ENCODE assay signal across 23 cellular contexts in genomic region chr12:12491634-12492033, GRCh38.
A peak's percentile ranks its signal among the peaks of the same experiment; 100 is the strongest.
DNase-seq lines count a peak whose midpoint lies in the region; ATAC-seq, FAIRE-seq and TF ChIP-seq lines count a peak whose summit lies in the region.
"Had no signal": no experiment of that assay in that cellular context is flagged by ENCODE, and none has a peak within 500 bp of the region (broad histone marks: within the 10 kb centered on the region; RNA-seq: fewer than 3 reads in every experiment).

No MANE protein-coding gene starts in this region.

- no peak overlapping the region for H2BK120ac ChIP-seq in mesendoderm (ENCODE audit: low read depth, low read length)

- H3K4me1 ChIP-seq in K562 (replicated peaks in 1 of 2; ENCODE audit: control insufficient read depth in 2 of 2, insufficient read depth in 2 of 2, low read length in 2 of 2) (peaks cover 0 to 16% of the 10 kb centered on the region in 2 experiments; a peak in 3 of 5 replicates), mesendoderm (ENCODE audit: control insufficient read depth, low read depth, low read length) (no peaks in the 10 kb centered on the region)
- H3K4me1 ChIP-seq: BLaER1 treated with 17β-estradiol and CSF1 and Interleukin-3, amounts not matched to agents 10 nM and 100 nM had no signal

- H3K4me3 ChIP-seq in K562 (no peak overlapping the region), mesendoderm (ENCODE audit: low read length) (no peak overlapping the region)
- H3K4me3 ChIP-seq: BLaER1 treated with 17β-estradiol and CSF1 and Interleukin-3, amounts not matched to agents 10 nM and 100 nM had no signal

- no peak overlapping the region for H3K4ac ChIP-seq in mesendoderm (ENCODE audit: low read depth, low read length)

- H3K27ac ChIP-seq in K562 (ENCODE audit: extremely low read depth, low read depth, low read length): no peak overlapping the region
- no peak overlapping the region for H3K27ac ChIP-seq in mesendoderm (ENCODE audit: low read depth, low read length)
- H3K27ac ChIP-seq: BLaER1 treated with 17β-estradiol and CSF1 and Interleukin-3, amounts not matched to agents 10 nM and 100 nM had no signal

- H3K36me3 ChIP-seq in K562 (ENCODE audit: control insufficient read depth, insufficient read depth, low read length): peaks cover 9% of the 10 kb centered on the region; the same call in 1 of the 3 replicates
- H3K36me3 ChIP-seq in mesendoderm (ENCODE audit: control insufficient read depth, insufficient read depth, low read length): no peaks in the 10 kb centered on the region

- no peak for TF ChIP-seq CTCF in K562 (IDR thresholded peaks at IDR 0.05 in 2 of 3, conservative IDR thresholded peaks at IDR 0.05 in 1 of 3; ENCODE audit: insufficient read depth in 2 of 3, low read depth in 1 of 3, low read length in 3 of 3)

- no peaks in the 10 kb centered on the region for H4K20me1 ChIP-seq in K562 (replicated peaks; ENCODE audit: control insufficient read depth, insufficient read depth, low read length)
- H4K20me1 ChIP-seq: BLaER1 treated with 17β-estradiol and CSF1 and Interleukin-3, amounts not matched to agents 10 nM and 100 nM had no signal

- H2BK15ac ChIP-seq in mesendoderm (replicated peaks; ENCODE audit: low read depth): no peak overlapping the region

- peaks cover 10 to 16% of the 10 kb centered on the region in 2 donors for H3K36me3 Mint-ChIP-seq in activated naive CD4-positive, alpha-beta T cell treated with anti-CD3 and anti-CD28 coated beads, Interleukin-2, amount 50 U/mL, for 72 hours

- H3K18ac ChIP-seq in mesendoderm (ENCODE audit: low read length): no peak overlapping the region

- H3K9me1 ChIP-seq in K562 (ENCODE audit: control insufficient read depth, insufficient read depth, low read length): no peaks in the 10 kb centered on the region

- TF ChIP-seq POLR2A in K562 (conservative IDR thresholded peaks at IDR 0.05): no peak

- ATAC-seq in activated naive CD4-positive, alpha-beta T cell treated with anti-CD3 and anti-CD28 coated beads, Interleukin-2, amount 50 U/mL, for 72 hours: peak; percentile 42 to 52
- ATAC-seq in K562: no peak
- no peak for ATAC-seq in GM18858 (IDR thresholded peaks at IDR 0.05; ENCODE audit: unreplicated experiment)
- no peak for ATAC-seq in HG03571 (IDR thresholded peaks at IDR 0.05; ENCODE audit: unreplicated experiment)
- no peak for ATAC-seq in GM21526 (IDR thresholded peaks at IDR 0.05; ENCODE audit: low FRiP score, unreplicated experiment)
- ATAC-seq: CD8-positive, alpha-beta T cell had no signal

- H3K27me3 ChIP-seq in K562 (ENCODE audit: control insufficient read depth in 2 of 2, insufficient read depth in 2 of 2, low read length in 2 of 2): no peaks in the 10 kb centered on the region
- no peaks in the 10 kb centered on the region for H3K27me3 ChIP-seq in mesendoderm (ENCODE audit: insufficient read depth, low read length, poor library complexity)
- H3K27me3 ChIP-seq: BLaER1 treated with 17β-estradiol and CSF1 and Interleukin-3, amounts not matched to agents 10 nM and 100 nM had no signal

- H3K23ac ChIP-seq in mesendoderm (ENCODE audit: low read length): no peak overlapping the region

- intact Hi-C loops in K562 (cut with micrococcal nuclease): loop anchor here (10.0 kb wide), 1 partner anchor 107 kb away; no protein-coding TSS in a partner anchor

- TF ChIP-seq RAD21 in K562 (CRISPR knock-in tag; conservative IDR thresholded peaks at IDR 0.05 in 1 of 2, IDR thresholded peaks at IDR 0.05 in 1 of 2): no peak

- no peak overlapping the region for H2AFZ ChIP-seq in K562 (ENCODE audit: low read depth, low read length)

- no peaks in the 10 kb centered on the region for H3K79me2 ChIP-seq in K562 (ENCODE audit: control insufficient read depth, insufficient read depth, low read length)
- no peaks in the 10 kb centered on the region for H3K79me2 ChIP-seq in mesendoderm (ENCODE audit: control insufficient read depth, insufficient read depth, low read length)

- no peak overlapping the region for H3K4me2 ChIP-seq in K562 (ENCODE audit: insufficient read depth, low read length)
- no peak overlapping the region for H3K4me2 ChIP-seq in mesendoderm (ENCODE audit: low read length)
- H3K4me2 ChIP-seq: BLaER1 treated with 17β-estradiol and CSF1 and Interleukin-3, amounts not matched to agents 10 nM and 100 nM had no signal

- TF ChIP-seq EP300 in K562 (IDR thresholded peaks at IDR 0.05; ENCODE audit: low read length): no peak

- no peak overlapping the region for H3K27ac Mint-ChIP-seq in activated naive CD4-positive, alpha-beta T cell treated with anti-CD3 and anti-CD28 coated beads, Interleukin-2, amount 50 U/mL, for 72 hours
- H3K27ac Mint-ChIP-seq: CD8-positive, alpha-beta T cell had no signal

- peaks cover 1% of the 10 kb centered on the region for H3K79me1 ChIP-seq in mesendoderm (ENCODE audit: low read length)

- in situ Hi-C loops in K562 (cut with MboI): no loop called here

- FAIRE-seq in K562 (lab: Jason Lieb, UNC): no peak
- FAIRE-seq: GM18507, HTR-8/SVneo had no signal

- H3K56ac ChIP-seq in mesendoderm (ENCODE audit: low read length): no peak overlapping the region

- no TSS peak for BruUV-seq in K562 (replicated peaks; lab: Mats Ljungman, UMichigan)

- peaks cover 5 to 7% of the 10 kb centered on the region in 2 donors for H3K9me3 Mint-ChIP-seq in activated naive CD4-positive, alpha-beta T cell treated with anti-CD3 and anti-CD28 coated beads, Interleukin-2, amount 50 U/mL, for 72 hours
- H3K9me3 Mint-ChIP-seq: CD8-positive, alpha-beta T cell had no signal

- CTCF ChIA-PET in K562 (lab: Yijun Ruan, JAX; ENCODE audit: low intra/inter-chr PET ratio): no interaction called here

- no peak for DNase-seq in activated naive CD4-positive, alpha-beta T cell treated with anti-CD3 and anti-CD28 coated beads, Interleukin-2, amount 50 U/mL, for 72 hours (ENCODE audit: low spot score in 2 of 2)
- DNase-seq in activated naive CD4-positive, alpha-beta T cell (lab: John Stamatoyannopoulos, UW): no peak
- peak in 1 of 4 experiments; percentile 4 for DNase-seq in K562 (ENCODE audit: extremely low read depth in 1 of 4, low spot score in 3 of 4)
- peak; percentile 18 for DNase-seq in mesendoderm
- DNase-seq: ACHN; CD8-positive, alpha-beta T cell; DND-41; GOT3; HCEC 1CT; IMR-90; NCI-H1105 treated with DMSO at 0.1 percent for 48 hours; NCI-H2029 treated with DMSO at 0.1 percent for 48 hours; NCI-H345; NCI-H524; NCI-H774; NK-92 treated with Interleukin-12 subunit alpha and Interleukin-12 subunit beta, amount 100 ng/mL, for 24 hours; SIG-M5 had no signal

- H2BK5ac ChIP-seq in mesendoderm (ENCODE audit: low read length): no peak overlapping the region

- H3K9me3 ChIP-seq in K562 (replicated peaks; ENCODE audit: control insufficient read depth, insufficient read depth, low read depth, low read length): no peaks in the 10 kb centered on the region
- H3K9me3 ChIP-seq: BLaER1 treated with 17β-estradiol and CSF1 and Interleukin-3, amounts not matched to agents 10 nM and 100 nM had no signal

- H3K9ac ChIP-seq in K562 (ENCODE audit: insufficient read depth in 1 of 2, low read depth in 2 of 2, low read length in 2 of 2) (no peak overlapping the region), mesendoderm (ENCODE audit: low read length) (no peak overlapping the region)
- H3K9ac ChIP-seq: BLaER1 treated with 17β-estradiol and CSF1 and Interleukin-3, amounts not matched to agents 10 nM and 100 nM had no signal

- H2AK5ac ChIP-seq in mesendoderm (ENCODE audit: low read length): no peak overlapping the region

- H4K5ac ChIP-seq in mesendoderm (ENCODE audit: low read length): no peak overlapping the region

- POLR2A ChIA-PET in K562 (lab: Yijun Ruan, JAX): no interaction called here

- H4K8ac ChIP-seq in mesendoderm (ENCODE audit: low read depth, low read length): no peak overlapping the region

TF ChIP-seq in K562, 482 proteins besides CTCF, POLR2A, EP300 and RAD21 (continues in another document):
- TF ChIP-seq ZBTB11 (CRISPR knock-in tag; IDR thresholded peaks at IDR 0.05) (no peak), TEAD4 (IDR thresholded peaks at IDR 0.05; ENCODE audit: low read length) (no peak), TEAD4 (CRISPR knock-in tag; IDR thresholded peaks at IDR 0.05; ENCODE audit: borderline replicate concordance) (no peak), BCL6 (CRISPR knock-in tag; IDR thresholded peaks at IDR 0.05) (no peak), HNRNPL (IDR thresholded peaks at IDR 0.05; ENCODE audit: low read depth, low read length) (no peak), C11orf30 (IDR thresholded peaks at IDR 0.05; ENCODE audit: low read depth) (0 out of 2 replicates have a peak, but pooled peaks have one; percentile 16), ZNF316 (IDR thresholded peaks at IDR 0.05) (peak; percentile 35; the same call in 1 of the 2 replicates), ZNF780A (CRISPR knock-in tag; IDR thresholded peaks at IDR 0.05) (no peak)

Comparison
In these comparisons a context has a peak if more than half of its experiments do, and no peak if none do; other contexts are left out.
1. ATAC-seq: peak in activated naive CD4-positive, alpha-beta T cell treated with anti-CD3 and anti-CD28 coated beads, Interleukin-2, amount 50 U/mL, for 72 hours (2 of 2); none in K562 (single experiment), GM18858 (single experiment), HG03571 (single experiment) and GM21526 (single experiment).